In genomic region chr2:230893338-230893737, GRCh38 we compare ENCODE assay signal across 12 cellular contexts. TPM values are rescaled to one million over a fixed set of nuclear protein-coding genes. Genes with fewer than 3 reads are reported as not detected.
A peak's percentile ranks its signal among the peaks of the same experiment; 100 is the strongest.
DNase-seq lines count a peak whose midpoint lies in the region; ATAC-seq and TF ChIP-seq lines count a peak whose summit lies in the region.
"Had no signal": no experiment of that assay in that cellular context is flagged by ENCODE, and none has a peak within 500 bp of the region (broad histone marks: within the 10 kb centered on the region; RNA-seq: fewer than 3 reads in every experiment).

No MANE protein-coding gene starts in this region.

- no peaks in the 10 kb centered on the region for H3K27me3 ChIP-seq in transverse colon

- in situ Hi-C loops in transverse colon (cut with MboI; ENCODE audit: low pct_ligation_motif_present in 1 of 4, low pct_unique_long_range_greater_than_20kb in 1 of 4, low sequenced_read_pairs in 3 of 4), result no loop called here

- TF ChIP-seq POLR2A in transverse colon (IDR thresholded peaks at IDR 0.05), result no peak

- intact Hi-C loops in transverse colon (cut with DNase I; ENCODE audit: low total_unique reads), result no loop called here

- no peak for TF ChIP-seq CTCF in transverse colon (IDR thresholded peaks at IDR 0.05)

- DNase-seq in activated effector memory CD4-positive, alpha-beta T cell treated with anti-CD3 and anti-CD28 coated beads, Interleukin-2, amount 50 U/mL, for 16 hours, result peak; percentile 56
- DNase-seq in activated effector memory CD4-positive, alpha-beta T cell treated with Interleukin-2 at 50 U/mL for 16 hours, result no peak
- DNase-seq in SK-N-DZ (ENCODE audit: low spot score) (peak; percentile 46), transverse colon (peak; percentile 72), NCI-H345 treated with DMSO at 0.1 percent for 48 hours (lab: John Stamatoyannopoulos, UW; ENCODE audit: unreplicated experiment) (no peak), NOMO-1 treated with dmso at 0.1 percent for 144 hours (lab: John Stamatoyannopoulos, UW; ENCODE audit: unreplicated experiment) (no peak), NCI-H2227 treated with DMSO at 0.1 percent for 48 hours (lab: John Stamatoyannopoulos, UW) (no peak)
- DNase-seq: ACHN; NCI-H2171 treated with DMSO at 0.1 percent for 48 hours; stimulated activated CD4-positive, alpha-beta T cell treated with anti-CD3 and anti-CD28 coated beads, Interleukin-4, amount 100 ng/mL, for 1 hour had no signal

- no peak for TF ChIP-seq EP300 in transverse colon (IDR thresholded peaks at IDR 0.05; ENCODE audit: low read depth)

- WGBS in transverse colon (ENCODE audit: low coverage in 1 of 2), 2 donors, result 50 to 56% methylated on average over 2 to 6 of the region's 6 CpGs

- H3K27ac ChIP-seq in transverse colon, result no peak overlapping the region

- peaks cover 5 to 36% (median 19%) of the 10 kb centered on the region in 4 donors for H3K4me1 ChIP-seq in transverse colon

- H3K36me3 ChIP-seq in transverse colon, result no peaks in the 10 kb centered on the region

- peak; percentile 70 for ATAC-seq in HG02642 (IDR thresholded peaks at IDR 0.05; ENCODE audit: poor library complexity, unreplicated experiment)

- H3K4me3 ChIP-seq in transverse colon, result no peak overlapping the region

- no peaks in the 10 kb centered on the region for H3K9me3 ChIP-seq in transverse colon

RNA-seq across cellular contexts. Expression of gene ITM2C, which starts 28.6 kb away (rescaled TPM):
- 94.1 and 96.8 TPM in 2 replicates for polyA plus RNA-seq in SK-N-DZ (2014; cell fraction: cytosol; rRNA removed)
- polyA plus RNA-seq in SK-N-DZ (2014; cell fraction: nucleus; rRNA removed), result 45.4 and 55.7 TPM in 2 replicates
- 1,000 to 10,000 TPM in 3 of 4 donors, 100 to 1,000 TPM in 1; 911 to 2,535 (median 1,776) TPM for total RNA-seq in transverse colon

RNA-seq across cellular contexts. Expression of gene GPR55, which starts 31.7 kb away (rescaled TPM):
- not detected in 2 replicates for polyA plus RNA-seq in SK-N-DZ (2014; cell fraction: cytosol; rRNA removed)
- not detected in 2 replicates for polyA plus RNA-seq in SK-N-DZ (2014; cell fraction: nucleus; rRNA removed)
- total RNA-seq in transverse colon, result 10 to 100 TPM in 1 of 4 donors, 1 to 10 TPM in 2, under 1 TPM in 1; 0.40 to 16.1 (median 2.0) TPM
- total RNA-seq: dermis microvascular lymphatic vessel endothelial cell had no signal

Comparison
In these comparisons a context has a peak if more than half of its experiments do, and no peak if none do; other contexts are left out.
1. DNase-seq: peak in activated effector memory CD4-positive, alpha-beta T cell treated with anti-CD3 and anti-CD28 coated beads, Interleukin-2, amount 50 U/mL, for 16 hours (single experiment), SK-N-DZ (single experiment) and transverse colon (single experiment); none in activated effector memory CD4-positive, alpha-beta T cell treated with Interleukin-2 at 50 U/mL for 16 hours (single experiment), NCI-H345 treated with DMSO at 0.1 percent for 48 hours (single experiment), NOMO-1 treated with dmso at 0.1 percent for 144 hours (single experiment) and NCI-H2227 treated with DMSO at 0.1 percent for 48 hours (single experiment).